In the genomic region with DNA sequence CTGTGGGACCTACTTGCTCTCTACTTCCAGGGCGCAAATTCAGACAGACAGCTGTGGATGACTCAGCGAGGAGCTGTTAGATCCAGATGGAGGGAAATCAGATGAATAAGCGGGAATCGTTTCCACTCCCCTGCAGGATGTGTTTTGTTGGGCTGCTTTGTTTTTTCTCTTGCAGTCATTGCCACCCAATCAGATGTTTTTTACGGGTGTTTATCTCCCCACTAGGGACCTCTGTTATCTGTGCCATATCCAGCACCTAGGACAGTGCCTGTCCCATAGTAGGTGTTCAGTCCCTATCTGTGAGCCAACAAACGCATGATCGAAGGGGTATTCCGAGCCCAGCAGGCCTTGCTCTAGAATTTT, we compare ENCODE assay signal across 13 cellular contexts. TPM values are rescaled to one million over a fixed set of nuclear protein-coding genes. Genes with fewer than 3 reads are reported as not detected.
DNase-seq lines count a peak whose midpoint lies in the region; ATAC-seq and TF ChIP-seq lines count a peak whose summit lies in the region.
"Had no signal": no experiment of that assay in that cellular context is flagged by ENCODE, and none has a peak within 500 bp of the region (broad histone marks: within the 10 kb centered on the region; RNA-seq: fewer than 3 reads in every experiment).

No MANE protein-coding gene starts in this region.

- no peak for DNase-seq in T-helper 2 cell treated with Interferon-gamma antibody and Interleukin-4, amounts not matched to agents 5 μg/mL and 100 μg/mL, for 36 hours (ENCODE audit: low spot score)
- DNase-seq in T-helper 2 cell (no peak), RPMI7951 (ENCODE audit: low read depth) (peak; percentile 70), foreskin fibroblast (peak; percentile 23 to 53)
- DNase-seq in activated CD8-positive, alpha-beta memory T cell treated with anti-CD3 and anti-CD28 coated beads, Interleukin-2, amount 50 U/mL, for 48 hours = no peak
- DNase-seq: colonic mucosa; left cardiac atrium; stimulated activated CD4-positive, alpha-beta T cell treated with anti-CD3 and anti-CD28 coated beads, Interleukin-15, amount 100 ng/mL, for 24 hours; T1000 had no signal

- no peaks in the 10 kb centered on the region for H3K27me3 Mint-ChIP-seq in T-helper 2 cell treated with Interferon-gamma antibody and Interleukin-4, amounts not matched to agents 5 μg/mL and 100 μg/mL, for 36 hours (ENCODE audit: low read depth)

- no peak overlapping the region for H3K4me3 Mint-ChIP-seq in T-helper 2 cell treated with Interferon-gamma antibody and Interleukin-4, amounts not matched to agents 5 μg/mL and 100 μg/mL, for 36 hours
- H3K4me3 Mint-ChIP-seq: activated naive CD8-positive, alpha-beta T cell had no signal

- peaks cover 20% of the 10 kb centered on the region for H3K9me3 Mint-ChIP-seq in T-helper 2 cell treated with Interferon-gamma antibody and Interleukin-4, amounts not matched to agents 5 μg/mL and 100 μg/mL, for 36 hours

- peaks cover 42% of the 10 kb centered on the region for H3K36me3 Mint-ChIP-seq in T-helper 2 cell treated with Interferon-gamma antibody and Interleukin-4, amounts not matched to agents 5 μg/mL and 100 μg/mL, for 36 hours (ENCODE audit: low read depth)

- H3K27ac Mint-ChIP-seq in T-helper 2 cell treated with Interferon-gamma antibody and Interleukin-4, amounts not matched to agents 5 μg/mL and 100 μg/mL, for 36 hours = peak overlapping the region; percentile 19
- H3K27ac Mint-ChIP-seq: activated naive CD8-positive, alpha-beta T cell had no signal

- peaks cover 25% of the 10 kb centered on the region for H3K4me1 Mint-ChIP-seq in T-helper 2 cell treated with Interferon-gamma antibody and Interleukin-4, amounts not matched to agents 5 μg/mL and 100 μg/mL, for 36 hours (ENCODE audit: low read depth)

- no peak for TF ChIP-seq CTCF in foreskin fibroblast (IDR thresholded peaks at IDR 0.05; ENCODE audit: low read depth, low read length)

- H3K27ac ChIP-seq in temporal lobe (ENCODE audit: low read depth, low read length) = peak overlapping the region; percentile 18
- H3K27ac ChIP-seq: colonic mucosa had no signal

- H3K4me3 ChIP-seq in foreskin fibroblast (ENCODE audit: low read depth in 1 of 2, low read length in 2 of 2) = no peak overlapping the region
- H3K4me3 ChIP-seq: colonic mucosa had no signal

- ATAC-seq in HG03442 (IDR thresholded peaks at IDR 0.05; ENCODE audit: unreplicated experiment) = no peak
- ATAC-seq in HG02798 (IDR thresholded peaks at IDR 0.05; ENCODE audit: poor library complexity, unreplicated experiment) = no peak
- ATAC-seq: left cardiac atrium had no signal

RNA-seq across cellular contexts. Expression of a gene that starts 51.1 kb away (rescaled TPM):
- 0.48 and 0.78 TPM in 2 replicates for total RNA-seq in RPMI7951 (2014; rRNA removed; shearing (Covaris generic))
- total RNA-seq in temporal lobe = 1.5 TPM

Comparison
In these comparisons a context has a peak if more than half of its experiments do, and no peak if none do; other contexts are left out.
1. DNase-seq: peak in RPMI7951 (single experiment) and foreskin fibroblast (2 of 2); none in T-helper 2 cell treated with Interferon-gamma antibody and Interleukin-4, amounts not matched to agents 5 μg/mL and 100 μg/mL, for 36 hours (single experiment), T-helper 2 cell (0 of 5) and activated CD8-positive, alpha-beta memory T cell treated with anti-CD3 and anti-CD28 coated beads, Interleukin-2, amount 50 U/mL, for 48 hours (single experiment).